In genomic region chr6:626236-626635, GRCh38 we compare ENCODE assay signal across 1 cellular context.
A peak's percentile ranks its signal among the peaks of the same experiment; 100 is the strongest.
TF ChIP-seq lines count a peak whose summit lies in the region.

No MANE protein-coding gene starts in this region.

TF ChIP-seq in K562, 482 proteins besides CTCF, POLR2A, EP300 and RAD21 (continued from another document):
- TF ChIP-seq, protein P1, sequence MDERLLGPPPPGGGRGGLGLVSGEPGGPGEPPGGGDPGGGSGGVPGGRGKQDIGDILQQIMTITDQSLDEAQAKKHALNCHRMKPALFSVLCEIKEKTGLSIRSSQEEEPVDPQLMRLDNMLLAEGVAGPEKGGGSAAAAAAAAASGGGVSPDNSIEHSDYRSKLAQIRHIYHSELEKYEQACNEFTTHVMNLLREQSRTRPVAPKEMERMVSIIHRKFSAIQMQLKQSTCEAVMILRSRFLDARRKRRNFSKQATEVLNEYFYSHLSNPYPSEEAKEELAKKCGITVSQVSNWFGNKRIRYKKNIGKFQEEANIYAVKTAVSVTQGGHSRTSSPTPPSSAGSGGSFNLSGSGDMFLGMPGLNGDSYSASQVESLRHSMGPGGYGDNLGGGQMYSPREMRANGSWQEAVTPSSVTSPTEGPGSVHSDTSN (CRISPR knock-in tag; IDR thresholded peaks at IDR 0.05; ENCODE audit: low read depth), result no peak
- TF ChIP-seq, protein P1 (tag; conservative IDR thresholded peaks at IDR 0.05; ENCODE audit: low read depth), result peak; percentile 78
- TF ChIP-seq, protein P2, sequence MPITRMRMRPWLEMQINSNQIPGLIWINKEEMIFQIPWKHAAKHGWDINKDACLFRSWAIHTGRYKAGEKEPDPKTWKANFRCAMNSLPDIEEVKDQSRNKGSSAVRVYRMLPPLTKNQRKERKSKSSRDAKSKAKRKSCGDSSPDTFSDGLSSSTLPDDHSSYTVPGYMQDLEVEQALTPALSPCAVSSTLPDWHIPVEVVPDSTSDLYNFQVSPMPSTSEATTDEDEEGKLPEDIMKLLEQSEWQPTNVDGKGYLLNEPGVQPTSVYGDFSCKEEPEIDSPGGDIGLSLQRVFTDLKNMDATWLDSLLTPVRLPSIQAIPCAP (CRISPR knock-in tag; IDR thresholded peaks at IDR 0.05; ENCODE audit: borderline replicate concordance), result no peak
- TF ChIP-seq CHD7 (IDR thresholded peaks at IDR 0.05; ENCODE audit: low read depth, low read length) (no peak), ZNF143 (CRISPR knock-in tag; IDR thresholded peaks at IDR 0.05) (no peak), SLC30A9 (CRISPR knock-in tag; IDR thresholded peaks at IDR 0.05) (no peak), RHOXF2B (CRISPR knock-in tag; conservative IDR thresholded peaks at IDR 0.05) (no peak), ZNF232 (CRISPR knock-in tag; IDR thresholded peaks at IDR 0.05) (no peak), ZSCAN29 (IDR thresholded peaks at IDR 0.05) (no peak), ID3 (CRISPR knock-in tag; IDR thresholded peaks at IDR 0.05) (no peak), ID3 (tag; IDR thresholded peaks at IDR 0.05) (no peak)
- TF ChIP-seq, protein P3, sequence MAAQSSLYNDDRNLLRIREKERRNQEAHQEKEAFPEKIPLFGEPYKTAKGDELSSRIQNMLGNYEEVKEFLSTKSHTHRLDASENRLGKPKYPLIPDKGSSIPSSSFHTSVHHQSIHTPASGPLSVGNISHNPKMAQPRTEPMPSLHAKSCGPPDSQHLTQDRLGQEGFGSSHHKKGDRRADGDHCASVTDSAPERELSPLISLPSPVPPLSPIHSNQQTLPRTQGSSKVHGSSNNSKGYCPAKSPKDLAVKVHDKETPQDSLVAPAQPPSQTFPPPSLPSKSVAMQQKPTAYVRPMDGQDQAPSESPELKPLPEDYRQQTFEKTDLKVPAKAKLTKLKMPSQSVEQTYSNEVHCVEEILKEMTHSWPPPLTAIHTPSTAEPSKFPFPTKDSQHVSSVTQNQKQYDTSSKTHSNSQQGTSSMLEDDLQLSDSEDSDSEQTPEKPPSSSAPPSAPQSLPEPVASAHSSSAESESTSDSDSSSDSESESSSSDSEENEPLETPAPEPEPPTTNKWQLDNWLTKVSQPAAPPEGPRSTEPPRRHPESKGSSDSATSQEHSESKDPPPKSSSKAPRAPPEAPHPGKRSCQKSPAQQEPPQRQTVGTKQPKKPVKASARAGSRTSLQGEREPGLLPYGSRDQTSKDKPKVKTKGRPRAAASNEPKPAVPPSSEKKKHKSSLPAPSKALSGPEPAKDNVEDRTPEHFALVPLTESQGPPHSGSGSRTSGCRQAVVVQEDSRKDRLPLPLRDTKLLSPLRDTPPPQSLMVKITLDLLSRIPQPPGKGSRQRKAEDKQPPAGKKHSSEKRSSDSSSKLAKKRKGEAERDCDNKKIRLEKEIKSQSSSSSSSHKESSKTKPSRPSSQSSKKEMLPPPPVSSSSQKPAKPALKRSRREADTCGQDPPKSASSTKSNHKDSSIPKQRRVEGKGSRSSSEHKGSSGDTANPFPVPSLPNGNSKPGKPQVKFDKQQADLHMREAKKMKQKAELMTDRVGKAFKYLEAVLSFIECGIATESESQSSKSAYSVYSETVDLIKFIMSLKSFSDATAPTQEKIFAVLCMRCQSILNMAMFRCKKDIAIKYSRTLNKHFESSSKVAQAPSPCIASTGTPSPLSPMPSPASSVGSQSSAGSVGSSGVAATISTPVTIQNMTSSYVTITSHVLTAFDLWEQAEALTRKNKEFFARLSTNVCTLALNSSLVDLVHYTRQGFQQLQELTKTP (IDR thresholded peaks at IDR 0.05; ENCODE audit: low read depth in 1 of 2, partially characterized antibody in 2 of 2), result no peak
- TF ChIP-seq, protein P4, sequence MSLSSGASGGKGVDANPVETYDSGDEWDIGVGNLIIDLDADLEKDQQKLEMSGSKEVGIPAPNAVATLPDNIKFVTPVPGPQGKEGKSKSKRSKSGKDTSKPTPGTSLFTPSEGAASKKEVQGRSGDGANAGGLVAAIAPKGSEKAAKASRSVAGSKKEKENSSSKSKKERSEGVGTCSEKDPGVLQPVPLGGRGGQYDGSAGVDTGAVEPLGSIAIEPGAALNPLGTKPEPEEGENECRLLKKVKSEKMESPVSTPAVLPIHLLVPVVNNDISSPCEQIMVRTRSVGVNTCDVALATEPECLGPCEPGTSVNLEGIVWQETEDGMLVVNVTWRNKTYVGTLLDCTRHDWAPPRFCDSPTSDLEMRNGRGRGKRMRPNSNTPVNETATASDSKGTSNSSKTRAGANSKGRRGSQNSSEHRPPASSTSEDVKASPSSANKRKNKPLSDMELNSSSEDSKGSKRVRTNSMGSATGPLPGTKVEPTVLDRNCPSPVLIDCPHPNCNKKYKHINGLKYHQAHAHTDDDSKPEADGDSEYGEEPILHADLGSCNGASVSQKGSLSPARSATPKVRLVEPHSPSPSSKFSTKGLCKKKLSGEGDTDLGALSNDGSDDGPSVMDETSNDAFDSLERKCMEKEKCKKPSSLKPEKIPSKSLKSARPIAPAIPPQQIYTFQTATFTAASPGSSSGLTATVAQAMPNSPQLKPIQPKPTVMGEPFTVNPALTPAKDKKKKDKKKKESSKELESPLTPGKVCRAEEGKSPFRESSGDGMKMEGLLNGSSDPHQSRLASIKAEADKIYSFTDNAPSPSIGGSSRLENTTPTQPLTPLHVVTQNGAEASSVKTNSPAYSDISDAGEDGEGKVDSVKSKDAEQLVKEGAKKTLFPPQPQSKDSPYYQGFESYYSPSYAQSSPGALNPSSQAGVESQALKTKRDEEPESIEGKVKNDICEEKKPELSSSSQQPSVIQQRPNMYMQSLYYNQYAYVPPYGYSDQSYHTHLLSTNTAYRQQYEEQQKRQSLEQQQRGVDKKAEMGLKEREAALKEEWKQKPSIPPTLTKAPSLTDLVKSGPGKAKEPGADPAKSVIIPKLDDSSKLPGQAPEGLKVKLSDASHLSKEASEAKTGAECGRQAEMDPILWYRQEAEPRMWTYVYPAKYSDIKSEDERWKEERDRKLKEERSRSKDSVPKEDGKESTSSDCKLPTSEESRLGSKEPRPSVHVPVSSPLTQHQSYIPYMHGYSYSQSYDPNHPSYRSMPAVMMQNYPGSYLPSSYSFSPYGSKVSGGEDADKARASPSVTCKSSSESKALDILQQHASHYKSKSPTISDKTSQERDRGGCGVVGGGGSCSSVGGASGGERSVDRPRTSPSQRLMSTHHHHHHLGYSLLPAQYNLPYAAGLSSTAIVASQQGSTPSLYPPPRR (CRISPR knock-in tag; IDR thresholded peaks at IDR 0.05; ENCODE audit: borderline replicate concordance), result no peak
